Comparison of ENCODE assay signal across 8 cellular contexts in the genomic region with DNA sequence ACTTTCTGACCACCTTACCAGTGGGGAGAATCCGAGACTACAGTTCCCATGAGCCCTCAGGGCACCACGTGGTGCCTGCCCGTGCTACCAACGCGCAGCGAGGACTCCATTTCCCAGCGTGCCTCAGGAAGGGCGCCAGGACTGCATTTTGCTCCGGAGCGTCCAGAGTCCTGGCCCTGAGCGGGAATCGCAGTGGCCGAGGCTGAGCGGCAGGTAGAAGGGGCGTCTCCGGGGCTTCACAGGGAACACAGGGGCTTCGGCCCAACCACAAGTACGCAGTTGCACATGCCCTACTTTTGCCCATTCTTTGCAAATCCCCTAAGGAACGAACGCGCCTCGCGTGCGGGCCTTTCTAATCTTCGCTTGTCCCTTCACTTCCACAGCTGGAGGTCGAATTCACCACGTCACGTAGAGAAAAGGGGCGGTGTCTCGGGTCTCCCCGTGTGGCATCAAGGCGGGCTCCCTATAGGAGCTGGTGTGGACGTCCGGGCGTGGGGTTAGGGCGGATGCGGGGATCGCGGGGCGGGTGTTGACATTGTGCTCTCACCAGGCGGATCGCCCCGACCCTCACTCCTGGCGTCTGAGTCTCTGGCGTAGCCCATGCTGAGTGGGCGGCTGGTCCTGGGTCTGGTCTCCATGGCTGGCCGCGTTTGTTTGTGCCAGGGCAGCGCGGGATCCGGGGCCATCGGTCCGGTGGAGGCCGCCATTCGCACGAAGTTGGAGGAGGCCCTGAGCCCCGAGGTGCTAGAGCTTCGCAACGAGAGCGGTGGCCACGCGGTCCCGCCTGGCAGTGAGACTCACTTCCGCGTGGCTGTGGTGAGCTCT. TPM values are rescaled to one million over a fixed set of nuclear protein-coding genes. Genes with fewer than 3 reads are reported as not detected.
DNase-seq lines count a peak whose midpoint lies in the region; TF ChIP-seq lines count a peak whose summit lies in the region.

Gene BOLA1, plus strand, starts transcription at position 109 of the 825 bp plus-strand sequence. Its CDS starts 492 bp downstream, at position 601.

- H3K4me1 Mint-ChIP-seq in HFFc6 (ENCODE audit: low read depth), result peaks cover 14% of the 10 kb centered on the region

- peak within 1 kb of the TSS; percentile 50 to 85 for H3K27ac ChIP-seq in ovary
- H3K27ac ChIP-seq in thymus (ENCODE audit: low read depth), result peak within 1 kb of the TSS; percentile 80

- peak within 1 kb of the TSS; percentile 78 for H3K27ac Mint-ChIP-seq in HFFc6

- H3K4me3 ChIP-seq in ovary (peak within 1 kb of the TSS; percentile 46), thymus (ENCODE audit: low read length) (peak within 1 kb of the TSS; percentile 82)

- no peak for TF ChIP-seq CTCF in HFFc6 (IDR thresholded peaks at IDR 0.05)
- peak in 2 of 3 donors; percentile 9 to 10 for TF ChIP-seq CTCF in ovary (IDR thresholded peaks at IDR 0.05)

- DNase-seq in GM03348 (ENCODE audit: low spot score) (peak; percentile 95), HFFc6 (peak; percentile 84), NCI-H1092 (lab: John Stamatoyannopoulos, UW) (peak; percentile 95), SW 1271 (lab: John Stamatoyannopoulos, UW) (peak; percentile 75 to 89), head of caudate nucleus (peak; percentile 93 to 99 (median 97)), ovary (peak; percentile 92 to 95 (median 94))
- peak; percentile 55 for DNase-seq in activated naive CD8-positive, alpha-beta T cell treated with anti-CD3 and anti-CD28 coated beads, Interleukin-2, amount 50 U/mL, for 16 hours (ENCODE audit: low read depth, low spot score)

- peak; percentile 91 for TF ChIP-seq POLR2A in ovary (IDR thresholded peaks at IDR 0.05)

- H3K27me3 ChIP-seq in ovary (no peaks in the 10 kb centered on the region), thymus (ENCODE audit: control insufficient read depth, insufficient read depth) (no peaks in the 10 kb centered on the region)

- H3K27me3 Mint-ChIP-seq in HFFc6 (ENCODE audit: insufficient read depth), result peaks cover 1% of the 10 kb centered on the region; the same call in 1 of the 2 replicates

- peak within 1 kb of the TSS; percentile 88 for H3K4me3 Mint-ChIP-seq in HFFc6

- peak; percentile 16 for TF ChIP-seq EP300 in ovary (IDR thresholded peaks at IDR 0.05)

- WGBS in ovary, 3 donors, result 3 to 8% (median 5%) methylated on average over 56 to 65 of the region's 65 CpGs
- 14% methylated on average over 65 of the region's 65 CpGs for WGBS in thymus

- H3K4me1 ChIP-seq in ovary (ENCODE audit: insufficient read depth) (peaks cover 2% of the 10 kb centered on the region), thymus (ENCODE audit: control insufficient read depth, insufficient read depth, low read length) (peaks cover 10% of the 10 kb centered on the region)

- no peaks in the 10 kb centered on the region for H3K9me3 Mint-ChIP-seq in HFFc6

- H3K36me3 ChIP-seq in ovary (no peaks in the 10 kb centered on the region), thymus (ENCODE audit: control insufficient read depth, insufficient read depth) (no peaks in the 10 kb centered on the region)

- intact Hi-C loops in head of caudate nucleus (cut with DNase I), result no loop called here
- intact Hi-C loops in ovary (cut with DNase I), result loop anchor here in 1 of 4 donors (5.0 to 10.0 kb wide), 2 partner anchors 38 to 165 kb away; partner anchors contain the start of genes MTMR11 and VPS45

- no peaks in the 10 kb centered on the region for H3K36me3 Mint-ChIP-seq in HFFc6 (ENCODE audit: low read depth)

- H3K9me3 ChIP-seq in ovary, result no peaks in the 10 kb centered on the region
- no peaks in the 10 kb centered on the region for H3K9me3 ChIP-seq in thymus (ENCODE audit: control insufficient read depth)

RNA-seq across cellular contexts. Expression of gene BOLA1, which starts in this region (rescaled TPM):
- total RNA-seq in HFFc6 (2021; fragmentation: NEBNext Ultra II Directional; extraction: Animal tissue kit (Norgen Biotek cat#: 25700)), result 1 to 10 TPM; 5.3 to 8.9 (median 6.7) TPM
- total RNA-seq in ovary, result 10 to 100 TPM; 11.6 to 36.5 (median 16.1) TPM
- polyA plus RNA-seq in ovary, result 10 to 100 TPM; 13.6 to 30.1 TPM
- 44.7 TPM for polyA plus RNA-seq in thymus

Comparison
In these comparisons a context has a peak if more than half of its experiments do, and no peak if none do; other contexts are left out.
1. Peak in every context shown above with its lines: DNase-seq, H3K4me3 ChIP-seq and H3K27ac ChIP-seq.